In genomic region chr9:127931092-127931881, GRCh38 we compare ENCODE assay signal across 6 cellular contexts. TPM values are rescaled to one million over a fixed set of nuclear protein-coding genes. Genes with fewer than 3 reads are reported as not detected.
DNase-seq lines count a peak whose midpoint lies in the region; ATAC-seq, FAIRE-seq and TF ChIP-seq lines count a peak whose summit lies in the region.

No MANE protein-coding gene starts in this region.

- H3K27ac Mint-ChIP-seq in activated naive CD8-positive, alpha-beta T cell: peak overlapping the region; percentile 41

- no peaks in the 10 kb centered on the region for H3K9me3 ChIP-seq in mesodermal cell (ENCODE audit: control insufficient read depth, low read length)

- TF ChIP-seq CTCF in D721Med (IDR thresholded peaks at IDR 0.05; ENCODE audit: insufficient read depth, missing control alignments): no peak

- H3K4me1 Mint-ChIP-seq in activated naive CD8-positive, alpha-beta T cell (ENCODE audit: low read depth): peaks cover 38% of the 10 kb centered on the region

- DNase-seq in HT-29 (ENCODE audit: low spot score): peak; percentile 67
- DNase-seq in GM19240 (ENCODE audit: insufficient read length, low spot score): no peak
- no peak for DNase-seq in D721Med (ENCODE audit: insufficient read length, low spot score)

- H3K36me3 Mint-ChIP-seq in activated naive CD8-positive, alpha-beta T cell: peaks cover 6% of the 10 kb centered on the region

- no peak for FAIRE-seq in D721Med (lab: Jason Lieb, UNC)

- peaks cover 21% of the 10 kb centered on the region for H3K4me1 ChIP-seq in mesodermal cell (ENCODE audit: control insufficient read depth, insufficient read depth, low read length, poor library complexity, severe bottlenecking)

- no peaks in the 10 kb centered on the region for H3K27me3 Mint-ChIP-seq in activated naive CD8-positive, alpha-beta T cell

- H3K4me3 Mint-ChIP-seq in activated naive CD8-positive, alpha-beta T cell: peak overlapping the region; percentile 76

- H3K4me3 ChIP-seq in mesodermal cell (ENCODE audit: extremely low read depth, insufficient read depth, low read length, poor library complexity, severe bottlenecking): peak overlapping the region; percentile 56

- H3K36me3 ChIP-seq in mesodermal cell (ENCODE audit: control insufficient read depth, insufficient read depth, low read length): peaks cover 13% of the 10 kb centered on the region

- WGBS in mesodermal cell (ENCODE audit: insufficient coverage in 2 of 2), 2 experiments: 39 to 48% methylated on average over 9 to 16 of the region's 18 CpGs

- peak; percentile 31 for ATAC-seq in GM18907 (IDR thresholded peaks at IDR 0.05; ENCODE audit: unreplicated experiment)

- H3K27ac ChIP-seq in mesodermal cell (ENCODE audit: low read depth, low read length, severe bottlenecking): peak overlapping the region; percentile 63

- no peaks in the 10 kb centered on the region for H3K9me3 Mint-ChIP-seq in activated naive CD8-positive, alpha-beta T cell (ENCODE audit: low read depth)

RNA-seq across cellular contexts. Expression of gene PIP5KL1, which starts 0.7 kb away (rescaled TPM):
- 1.2 and 3.8 TPM in 2 replicates for total RNA-seq in HT-29 (2014; rRNA removed; shearing (Covaris generic))
- polyA plus RNA-seq in mesodermal cell (2013, experiment 1 of 2): 1.7 TPM
- 1.8 TPM for polyA plus RNA-seq in mesodermal cell (2013, experiment 2 of 2)

RNA-seq across cellular contexts. Expression of gene DPM2, which starts 6.4 kb away (rescaled TPM):
- total RNA-seq in HT-29 (2014; rRNA removed; shearing (Covaris generic)): 44.3 and 47.0 TPM in 2 replicates
- polyA plus RNA-seq in mesodermal cell (2013, experiment 1 of 2): 36.4 TPM
- 27.3 TPM for polyA plus RNA-seq in mesodermal cell (2013, experiment 2 of 2)

RNA-seq across cellular contexts. Expression of gene ST6GALNAC4, which starts 14.4 kb away (rescaled TPM):
- total RNA-seq in HT-29 (2014; rRNA removed; shearing (Covaris generic)): 60.1 and 84.2 TPM in 2 replicates
- polyA plus RNA-seq in mesodermal cell (2013, experiment 1 of 2): 23.1 TPM
- polyA plus RNA-seq in mesodermal cell (2013, experiment 2 of 2): 21.1 TPM

RNA-seq across cellular contexts. Expression of gene ST6GALNAC6, which starts 31.9 kb away (rescaled TPM):
- 14.5 and 16.6 TPM in 2 replicates for total RNA-seq in HT-29 (2014; rRNA removed; shearing (Covaris generic))
- 42.1 TPM for polyA plus RNA-seq in mesodermal cell (2013, experiment 1 of 2)
- polyA plus RNA-seq in mesodermal cell (2013, experiment 2 of 2): 36.7 TPM

RNA-seq across cellular contexts. Expression of gene EEIG1, which starts 49.5 kb away (rescaled TPM):
- 36.0 and 45.3 TPM in 2 replicates for total RNA-seq in HT-29 (2014; rRNA removed; shearing (Covaris generic))
- polyA plus RNA-seq in mesodermal cell (2013, experiment 1 of 2): 17.7 TPM
- 15.3 TPM for polyA plus RNA-seq in mesodermal cell (2013, experiment 2 of 2)
